20 cellular contexts compared by ENCODE assay signal in the genomic region with DNA sequence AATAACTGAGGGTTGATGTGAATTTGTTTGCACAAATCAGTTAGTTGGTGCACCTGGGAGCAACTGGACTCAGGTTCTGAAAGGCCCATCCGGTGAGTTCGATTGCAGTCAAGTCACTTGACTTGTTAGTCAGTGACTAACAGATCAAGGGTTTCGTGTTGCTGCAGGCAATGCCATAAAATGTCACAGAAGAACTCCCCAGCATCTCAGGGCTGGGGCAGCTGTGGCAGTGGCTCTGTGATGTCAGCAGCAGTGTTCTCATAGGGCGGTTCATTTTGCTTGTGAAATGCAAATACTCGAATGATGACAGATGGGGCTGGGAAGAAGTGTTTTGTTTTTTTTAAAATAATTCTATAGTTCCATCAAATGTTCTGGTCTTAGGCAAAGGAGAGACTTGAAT.
DNase-seq lines count a peak whose midpoint lies in the region; ATAC-seq, FAIRE-seq and TF ChIP-seq lines count a peak whose summit lies in the region.
"Had no signal": no experiment of that assay in that cellular context is flagged by ENCODE, and none has a peak within 500 bp of the region (broad histone marks: within the 10 kb centered on the region; RNA-seq: fewer than 3 reads in every experiment).

No MANE protein-coding gene starts in this region.

- FAIRE-seq in bronchial epithelial cell (lab: Jason Lieb, UNC), result no peak
- FAIRE-seq: frontal cortex, keratinocyte, RCC 7860 had no signal

- H3K27me3 Mint-ChIP-seq in natural killer cell (ENCODE audit: low read depth in 2 of 2), result peaks cover 0 to 3% of the 10 kb centered on the region in 2 donors
- H3K27me3 Mint-ChIP-seq: activated naive CD8-positive, alpha-beta T cell treated with anti-CD3 and anti-CD28 coated beads, Interleukin-2, amount 50 U/mL, for 24 hours; central memory CD8-positive, alpha-beta T cell had no signal

- no peak overlapping the region for H3K4me3 Mint-ChIP-seq in natural killer cell
- H3K4me3 Mint-ChIP-seq: activated CD4-positive, alpha-beta memory T cell treated with anti-CD3 and anti-CD28 coated beads, Interleukin-2, amount 10 ng/mL, durations not matched to agents 7 days and 5 days; activated naive CD8-positive, alpha-beta T cell treated with anti-CD3 and anti-CD28 coated beads, Interleukin-2, amount 50 U/mL, for 24 hours; central memory CD8-positive, alpha-beta T cell; HFFc6 had no signal

- no peaks in the 10 kb centered on the region for H3K4me1 Mint-ChIP-seq in natural killer cell
- H3K4me1 Mint-ChIP-seq: activated CD4-positive, alpha-beta memory T cell treated with anti-CD3 and anti-CD28 coated beads, Interleukin-2, amount 10 ng/mL, durations not matched to agents 7 days and 5 days; activated naive CD8-positive, alpha-beta T cell treated with anti-CD3 and anti-CD28 coated beads, Interleukin-2, amount 50 U/mL, for 24 hours; central memory CD8-positive, alpha-beta T cell had no signal

- no peaks in the 10 kb centered on the region for H3K27me3 ChIP-seq in bronchial epithelial cell (ENCODE audit: control insufficient read depth, insufficient read depth, low read length)
- H3K27me3 ChIP-seq: stomach had no signal

- intact Hi-C loops in natural killer cell (cut with micrococcal nuclease), result no loop called here

- H3K9me3 Mint-ChIP-seq in natural killer cell, result no peaks in the 10 kb centered on the region
- H3K9me3 Mint-ChIP-seq: activated CD4-positive, alpha-beta memory T cell treated with anti-CD3 and anti-CD28 coated beads, Interleukin-2, amount 10 ng/mL, durations not matched to agents 7 days and 5 days; activated naive CD8-positive, alpha-beta T cell treated with anti-CD3 and anti-CD28 coated beads, Interleukin-2, amount 50 U/mL, for 24 hours; HFFc6 had no signal

- H3K36me3 ChIP-seq in bronchial epithelial cell (ENCODE audit: control insufficient read depth, insufficient read depth, low read length), result no peaks in the 10 kb centered on the region
- H3K36me3 ChIP-seq: stomach had no signal

- TF ChIP-seq CTCF in bronchial epithelial cell (IDR thresholded peaks at IDR 0.05; ENCODE audit: insufficient read depth, low read length, severe bottlenecking), result no peak
- no peak for TF ChIP-seq CTCF in natural killer cell (IDR thresholded peaks at IDR 0.05)

- ATAC-seq in GM19035 (IDR thresholded peaks at IDR 0.05; ENCODE audit: unreplicated experiment), result no peak
- no peak for ATAC-seq in natural killer cell
- ATAC-seq: activated naive CD8-positive, alpha-beta T cell treated with anti-CD3 and anti-CD28 coated beads, Interleukin-2, amount 50 U/mL, for 24 hours had no signal

- DNase-seq in COLO668 (lab: John Stamatoyannopoulos, UW; ENCODE audit: unreplicated experiment) (peak; percentile 71), NCI-H2107 (lab: John Stamatoyannopoulos, UW) (peak; percentile 24), bronchial epithelial cell (ENCODE audit: low read depth) (peak; percentile 14), midbrain (lab: John Stamatoyannopoulos, UW) (peak; percentile 65), HCEC 1CT (no peak), natural killer cell (no peak)
- no peak for DNase-seq in stimulated activated CD8-positive, alpha-beta memory T cell treated with anti-CD3 and anti-CD28 coated beads, Interleukin-4, amount 100 ng/mL, for 48 hours
- DNase-seq: activated CD4-positive, alpha-beta memory T cell treated with anti-CD3 and anti-CD28 coated beads, Interleukin-2, amount 10 ng/mL, durations not matched to agents 7 days and 5 days; activated naive CD8-positive, alpha-beta T cell treated with anti-CD3 and anti-CD28 coated beads, Interleukin-2, amount 50 U/mL, for 24 hours; activated T-cell treated with anti-CD3 and anti-CD28 coated beads, Interleukin-2, amount 50 U/mL, for 48 hours; HFFc6; MV-4-11; NCI-H446 treated with DMSO at 0.1 percent for 48 hours; stimulated activated CD4-positive, alpha-beta T cell treated with anti-CD3 and anti-CD28 coated beads, Interleukin-12 subunit alpha, Interleukin-12 subunit beta, amount 100 ng/mL, for 4 hours; stomach had no signal

- H3K36me3 Mint-ChIP-seq in natural killer cell, result no peaks in the 10 kb centered on the region

- no peak overlapping the region for H3K4me3 ChIP-seq in bronchial epithelial cell (ENCODE audit: low read depth, low read length)
- H3K4me3 ChIP-seq: stomach had no signal

- no peak overlapping the region for H3K27ac Mint-ChIP-seq in natural killer cell
- H3K27ac Mint-ChIP-seq: activated CD4-positive, alpha-beta memory T cell treated with anti-CD3 and anti-CD28 coated beads, Interleukin-2, amount 10 ng/mL, durations not matched to agents 7 days and 5 days; activated naive CD8-positive, alpha-beta T cell treated with anti-CD3 and anti-CD28 coated beads, Interleukin-2, amount 50 U/mL, for 24 hours; HFFc6 had no signal

Comparison
In these comparisons a context has a peak if more than half of its experiments do, and no peak if none do; other contexts are left out.
1. DNase-seq: peak in COLO668 (single experiment), NCI-H2107 (single experiment), bronchial epithelial cell (single experiment) and midbrain (single experiment); none in stimulated activated CD8-positive, alpha-beta memory T cell treated with anti-CD3 and anti-CD28 coated beads, Interleukin-4, amount 100 ng/mL, for 48 hours (single experiment), HCEC 1CT (single experiment) and natural killer cell (single experiment).